In the genomic region with DNA sequence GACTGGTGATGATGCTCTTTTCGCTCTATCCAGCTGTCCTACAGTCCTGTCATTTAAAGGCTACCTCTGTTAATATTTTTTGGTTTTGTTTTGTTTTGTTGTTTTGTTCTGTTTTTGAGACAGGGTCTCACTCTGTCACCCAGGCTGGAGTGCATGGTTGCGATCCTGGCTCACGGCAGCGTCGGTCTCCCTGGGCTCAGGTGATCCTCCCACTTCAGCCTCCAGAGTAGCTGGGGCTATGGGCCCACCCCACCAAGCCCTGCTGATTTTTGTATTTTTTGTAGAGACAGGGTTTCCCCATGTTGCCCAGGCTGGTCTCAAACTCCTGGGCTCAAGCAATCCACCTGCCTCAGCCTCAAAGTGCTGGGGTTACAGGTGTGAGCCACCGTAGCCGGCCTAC, we compare ENCODE assay signal across 7 cellular contexts. TPM values are rescaled to one million over a fixed set of nuclear protein-coding genes. Genes with fewer than 3 reads are reported as not detected.
DNase-seq lines count a peak whose midpoint lies in the region; ATAC-seq and TF ChIP-seq lines count a peak whose summit lies in the region.
"Not testable (repeated sequence)": the region's sequence is repeated elsewhere in the genome, so short reads cannot be mapped to it uniquely, and the experiment has no call there.

No MANE protein-coding gene starts in this region.

- not testable (repeated sequence) for H3K27me3 ChIP-seq in GM23248 (replicated peaks; ENCODE audit: insufficient read depth); PC-3 (ENCODE audit: low read length); trophoblast cell (ENCODE audit: insufficient read depth, low read length)

- not testable (repeated sequence) for H2BK5ac ChIP-seq in trophoblast cell (ENCODE audit: low read depth, low read length, poor library complexity)

- DNase-seq in GM23248, PC-3, activated B cell treated with CpG ODN at 0.5 μM for 24 hours, immature natural killer cell, trophoblast cell: not testable (repeated sequence)

- H3K4me1 ChIP-seq in GM23248 (ENCODE audit: insufficient read depth) (peaks cover 49% of the 10 kb centered on the region), PC-3 (ENCODE audit: insufficient read depth, low read length) (peaks cover 44% of the 10 kb centered on the region), trophoblast cell (ENCODE audit: control insufficient read depth in 1 of 2, insufficient read depth in 2 of 2, low read length in 2 of 2) (peaks cover 8 to 14% of the 10 kb centered on the region in 2 experiments)

- H3K36me3 Mint-ChIP-seq in activated B cell treated with CpG ODN at 0.5 μM for 24 hours (ENCODE audit: low read depth); immature natural killer cell: not testable (repeated sequence)
- H3K36me3 Mint-ChIP-seq in dendritic cell treated with granulocyte-macrophage colony-stimulating factor and Interleukin-4, amounts not matched to agents 40 ng/mL and 50 ng/mL, for 4 days (ENCODE audit: low read depth), result peaks cover 42% of the 10 kb centered on the region
- peaks cover 11% of the 10 kb centered on the region for H3K36me3 Mint-ChIP-seq in nephron (ENCODE audit: low read depth)

- H3K9me3 ChIP-seq in GM23248 (ENCODE audit: low read depth); PC-3 (ENCODE audit: low read length); trophoblast cell (ENCODE audit: insufficient read depth, low read depth, low read length): not testable (repeated sequence)

- H3K4me3 ChIP-seq in GM23248; trophoblast cell (ENCODE audit: low read depth, low read length): not testable (repeated sequence)
- peak overlapping the region; percentile 84; the same call in 1 of the 2 replicates for H3K4me3 ChIP-seq in PC-3 (ENCODE audit: low read length)

- TF ChIP-seq CTCF in PC-3 (conservative IDR thresholded peaks at IDR 0.05; ENCODE audit: low read depth, low read length); activated B cell treated with CpG ODN at 0.5 μM for 24 hours (IDR thresholded peaks at IDR 0.05); nephron (IDR thresholded peaks at IDR 0.05; ENCODE audit: unreplicated experiment in 3 of 3): not testable (repeated sequence)

- peak overlapping the region; percentile 49 for H3K4me2 ChIP-seq in GM23248 (ENCODE audit: unreplicated experiment)
- H3K4me2 ChIP-seq in PC-3 (ENCODE audit: low read length), result peak overlapping the region; percentile 97
- H3K4me2 ChIP-seq in trophoblast cell (ENCODE audit: low read length), result peak overlapping the region; percentile 36

- H3K9me3 Mint-ChIP-seq in activated B cell treated with CpG ODN at 0.5 μM for 24 hours; dendritic cell treated with granulocyte-macrophage colony-stimulating factor and Interleukin-4, amounts not matched to agents 40 ng/mL and 50 ng/mL, for 4 days; immature natural killer cell; nephron: not testable (repeated sequence)

- H4K12ac ChIP-seq in trophoblast cell (ENCODE audit: low read depth, low read length), result peak overlapping the region; percentile 22

- peaks cover 59% of the 10 kb centered on the region for H3F3A ChIP-seq in GM23248 (ENCODE audit: insufficient read depth)
- not testable (repeated sequence) for H3F3A ChIP-seq in PC-3 (ENCODE audit: low read length, unreplicated experiment)

- not testable (repeated sequence) for H3K27me3 Mint-ChIP-seq in activated B cell treated with CpG ODN at 0.5 μM for 24 hours; dendritic cell treated with granulocyte-macrophage colony-stimulating factor and Interleukin-4, amounts not matched to agents 40 ng/mL and 50 ng/mL, for 4 days; nephron (ENCODE audit: low read depth)
- H3K27me3 Mint-ChIP-seq in immature natural killer cell (ENCODE audit: low read depth in 3 of 3), result peaks cover 18 to 28% (median 18%) of the 10 kb centered on the region in 3 donors

- not testable (repeated sequence) for H3K9me2 ChIP-seq in GM23248 (ENCODE audit: insufficient read depth); PC-3 (replicated peaks; ENCODE audit: low read length)

- H4K20me1 ChIP-seq in GM23248 (ENCODE audit: insufficient read depth) (peaks cover 24% of the 10 kb centered on the region), PC-3 (ENCODE audit: low read length) (peaks cover 46% of the 10 kb centered on the region)

- peak overlapping the region; percentile 21 for H4K91ac ChIP-seq in trophoblast cell (ENCODE audit: low read depth, low read length)

- H3K4me3 Mint-ChIP-seq in activated B cell treated with CpG ODN at 0.5 μM for 24 hours, result not testable (repeated sequence)
- peak overlapping the region; percentile 48 for H3K4me3 Mint-ChIP-seq in dendritic cell treated with granulocyte-macrophage colony-stimulating factor and Interleukin-4, amounts not matched to agents 40 ng/mL and 50 ng/mL, for 4 days
- peak overlapping the region; percentile 96 to 98 (median 98) for H3K4me3 Mint-ChIP-seq in immature natural killer cell
- H3K4me3 Mint-ChIP-seq in nephron, result peak overlapping the region; percentile 35 to 93 (median 68)

- not testable (repeated sequence) for H2BK12ac ChIP-seq in trophoblast cell (ENCODE audit: low read length)

- H3K27ac Mint-ChIP-seq in activated B cell treated with CpG ODN at 0.5 μM for 24 hours (peak overlapping the region; percentile 30), immature natural killer cell (peak overlapping the region; percentile 70 to 97 (median 84))
- H3K27ac Mint-ChIP-seq in dendritic cell treated with granulocyte-macrophage colony-stimulating factor and Interleukin-4, amounts not matched to agents 40 ng/mL and 50 ng/mL, for 4 days; nephron: not testable (repeated sequence)

- intact Hi-C loops in PC-3 (cut with micrococcal nuclease); activated B cell treated with CpG ODN at 0.5 μM for 24 hours (cut with micrococcal nuclease); dendritic cell treated with granulocyte-macrophage colony-stimulating factor and Interleukin-4, amounts not matched to agents 40 ng/mL and 50 ng/mL, for 4 days (cut with micrococcal nuclease): not testable (repeated sequence)

- H3K27ac ChIP-seq in GM23248; PC-3 (ENCODE audit: low read length); trophoblast cell (ENCODE audit: low read depth, low read length): not testable (repeated sequence)

- in situ Hi-C loops in GM23248 (cut with MboI), result not testable (repeated sequence)

- POLR2A ChIA-PET in PC-3 (lab: Charles Lee; ENCODE audit: unreplicated experiment) (interaction anchor here (0.6 to 0.8 kb wide), 2 partner anchors 46 to 209 kb away, joined by 5 to 7 read pairs; no protein-coding TSS in a partner anchor), activated B cell treated with CpG ODN at 0.5 μM for 24 hours (lab: Charles Lee) (interaction anchor here (0.6 to 0.9 kb wide), 2 partner anchors 125 to 126 kb away, joined by 3 to 4 read pairs; partner anchors contain the start of gene GSAP)

- 98 to 99% methylated on average over 7 of the region's 7 CpGs for WGBS in GM23248 (ENCODE audit: low coverage in 1 of 2, low lambda C conversion rate in 2 of 2, missing lambda C conversion rate in 2 of 2), 2 experiments
- WGBS in trophoblast cell (ENCODE audit: extremely low coverage, insufficient coverage, insufficient read length), result no CpG with 5 or more reads among the region's 7 CpGs

- H3K4ac ChIP-seq in trophoblast cell (ENCODE audit: low read depth, low read length), result peak overlapping the region; percentile 100

- peaks cover 25% of the 10 kb centered on the region for H3K79me1 ChIP-seq in trophoblast cell (ENCODE audit: low read length)

- H3K79me2 ChIP-seq in GM23248 (ENCODE audit: insufficient read depth) (peaks cover 84% of the 10 kb centered on the region), PC-3 (ENCODE audit: low read length) (peaks cover 85% of the 10 kb centered on the region), trophoblast cell (ENCODE audit: control insufficient read depth, insufficient read depth, low read length, poor library complexity) (peaks cover 27% of the 10 kb centered on the region)

- peak overlapping the region; percentile 38 for H3K18ac ChIP-seq in trophoblast cell (ENCODE audit: low read length)

- H3K4me1 Mint-ChIP-seq in activated B cell treated with CpG ODN at 0.5 μM for 24 hours, result peaks cover 47% of the 10 kb centered on the region
- H3K4me1 Mint-ChIP-seq in dendritic cell treated with granulocyte-macrophage colony-stimulating factor and Interleukin-4, amounts not matched to agents 40 ng/mL and 50 ng/mL, for 4 days (ENCODE audit: low read depth), result peaks cover 57% of the 10 kb centered on the region
- peaks cover 72 to 73% of the 10 kb centered on the region in 2 donors for H3K4me1 Mint-ChIP-seq in immature natural killer cell
- H3K4me1 Mint-ChIP-seq in nephron, result peaks cover 33% of the 10 kb centered on the region

- not testable (repeated sequence) for H2BK120ac ChIP-seq in trophoblast cell (ENCODE audit: insufficient read depth, low read length, poor library complexity)

- not testable (repeated sequence) for H3K23ac ChIP-seq in trophoblast cell (ENCODE audit: low read length)

- H3K14ac ChIP-seq in trophoblast cell (ENCODE audit: low read length), result not testable (repeated sequence)

- H2AK5ac ChIP-seq in trophoblast cell (ENCODE audit: low read length), result peak overlapping the region; percentile 38

- not testable (repeated sequence) for BruUV-seq in PC-3 (replicated peaks; lab: Mats Ljungman, UMichigan)

- H4K8ac ChIP-seq in trophoblast cell (ENCODE audit: low read depth, low read length), result not testable (repeated sequence)

- not testable (repeated sequence) for H2AFZ ChIP-seq in GM23248; PC-3 (ENCODE audit: low read length); trophoblast cell (ENCODE audit: insufficient read depth, low read length, poor library complexity)

- H3K36me3 ChIP-seq in GM23248 (ENCODE audit: low read depth); trophoblast cell (ENCODE audit: control insufficient read depth in 1 of 2, insufficient read depth in 2 of 2, low read length in 2 of 2): not testable (repeated sequence)
- peaks cover 10% of the 10 kb centered on the region for H3K36me3 ChIP-seq in PC-3 (ENCODE audit: low read depth, low read length)

- not testable (repeated sequence) for H3K9ac ChIP-seq in GM23248; PC-3 (ENCODE audit: low read length); trophoblast cell (ENCODE audit: low read length)

- ATAC-seq in PC-3; activated B cell treated with CpG ODN at 0.5 μM for 24 hours (ENCODE audit: low read depth): not testable (repeated sequence)

- CTCF ChIA-PET in PC-3 (lab: Charles Lee); activated B cell treated with CpG ODN at 0.5 μM for 24 hours (lab: Charles Lee): not testable (repeated sequence)

RNA-seq across cellular contexts. Expression of gene PTPN12, which starts 3.9 kb away (rescaled TPM):
- total RNA-seq in GM23248 (2014; rRNA removed; shearing (Covaris generic)), result 24.9 and 25.6 TPM in 2 replicates
- polyA plus RNA-seq in GM23248 (2016; fragmentation: Nextera tagmentation; extraction: Ambion mirVana) (18.7 and 21.7 TPM in 2 replicates), immature natural killer cell (10 to 100 TPM; 26.4 to 52.7 (median 44.4) TPM)
- total RNA-seq in PC-3 (2014; rRNA removed) (26.2 and 34.3 TPM in 2 replicates), activated B cell treated with CpG ODN at 0.5 μM for 24 hours (31.2 and 39.2 TPM in 2 replicates)
- 105 and 109 TPM in 2 replicates for polyA plus RNA-seq in trophoblast cell (2013)

Comparison
In these comparisons a context has a peak if more than half of its experiments do, and no peak if none do; other contexts are left out.
1. H3K4me2 ChIP-seq: peak in every context shown above with its lines; median percentile 97 in PC-3; 49 in GM23248; 36 in trophoblast cell.